Comparison of ENCODE assay signal across 16 cellular contexts in genomic region chr10:114389429-114389828, GRCh38. TPM values are rescaled to one million over a fixed set of nuclear protein-coding genes. Genes with fewer than 3 reads are reported as not detected.
DNase-seq lines count a peak whose midpoint lies in the region; ATAC-seq and TF ChIP-seq lines count a peak whose summit lies in the region.
"Had no signal": no experiment of that assay in that cellular context is flagged by ENCODE, and none has a peak within 500 bp of the region (broad histone marks: within the 10 kb centered on the region; RNA-seq: fewer than 3 reads in every experiment).

No MANE protein-coding gene starts in this region.

- H3K4me1 ChIP-seq in body of pancreas (peaks cover 7% of the 10 kb centered on the region), aorta (ENCODE audit: control insufficient read depth in 1 of 2, insufficient read depth in 2 of 2, low read length in 2 of 2) (no peaks in the 10 kb centered on the region), prostate gland (replicated peaks) (no peaks in the 10 kb centered on the region)

- DNase-seq in left cardiac atrium, result peak; percentile 73
- no peak for DNase-seq in Right ventricle myocardium inferior (ENCODE audit: missing footprints)
- DNase-seq in body of pancreas, result peak; percentile 43 to 74 (median 60)
- DNase-seq in kidney epithelial cell (ENCODE audit: low read depth), result peak; percentile 77
- peak in 1 of 2 donors; percentile 71 for DNase-seq in aorta
- DNase-seq in UCSD-AML1 (lab: John Stamatoyannopoulos, UW; ENCODE audit: unreplicated experiment), result no peak
- no peak for DNase-seq in middle frontal gyrus (ENCODE audit: extremely low spot score, low spot score)
- no peak for DNase-seq in prostate gland (ENCODE audit: low spot score)
- DNase-seq: amygdala; esophagus squamous epithelium; KG1; NCI-H2029 treated with DMSO at 0.1 percent for 48 hours; stimulated activated CD4-positive, alpha-beta T cell treated with anti-CD3 and anti-CD28 coated beads, Interleukin-1b, Interleukin-23, amount 100 ng/mL, for 48 hours; stimulated activated naive CD4-positive, alpha-beta T cell; T-helper 9 cell had no signal

- H3K9me3 ChIP-seq in body of pancreas (no peaks in the 10 kb centered on the region), aorta (ENCODE audit: control insufficient read depth, low read length) (no peaks in the 10 kb centered on the region), prostate gland (no peaks in the 10 kb centered on the region)
- H3K9me3 ChIP-seq: esophagus squamous epithelium had no signal

- no peaks in the 10 kb centered on the region for H3K36me3 ChIP-seq in body of pancreas (replicated peaks in 1 of 2; ENCODE audit: insufficient read depth in 1 of 2, low read depth in 2 of 2)
- no peaks in the 10 kb centered on the region for H3K36me3 ChIP-seq in kidney epithelial cell (ENCODE audit: control insufficient read depth, insufficient read depth, low read length)
- no peaks in the 10 kb centered on the region for H3K36me3 ChIP-seq in aorta (ENCODE audit: control insufficient read depth in 1 of 2, insufficient read depth in 2 of 2, low read length in 1 of 2)
- no peaks in the 10 kb centered on the region for H3K36me3 ChIP-seq in prostate gland
- H3K36me3 ChIP-seq: esophagus squamous epithelium, neural progenitor cell had no signal

- TF ChIP-seq POLR2A in body of pancreas (IDR thresholded peaks at IDR 0.05) (no peak), prostate gland (IDR thresholded peaks at IDR 0.05) (no peak)

- WGBS in body of pancreas, 2 donors, result 61 to 76% methylated on average over 5 of the region's 5 CpGs
- 59 to 64% methylated on average over 5 of the region's 5 CpGs for WGBS in aorta, 2 donors
- 77% methylated on average over 5 of the region's 5 CpGs for WGBS in prostate gland

- no peak for TF ChIP-seq CTCF in body of pancreas (IDR thresholded peaks at IDR 0.05)
- TF ChIP-seq CTCF in kidney epithelial cell (IDR thresholded peaks at IDR 0.05; ENCODE audit: insufficient read depth, low read length, poor library complexity, severe bottlenecking), result no peak
- TF ChIP-seq CTCF in prostate gland (IDR thresholded peaks at IDR 0.05), result no peak

- H3K27me3 ChIP-seq in body of pancreas (no peaks in the 10 kb centered on the region), kidney epithelial cell (ENCODE audit: control insufficient read depth, insufficient read depth, low read length) (no peaks in the 10 kb centered on the region), aorta (ENCODE audit: control insufficient read depth in 1 of 2, insufficient read depth in 2 of 2, low read length in 1 of 2) (no peaks in the 10 kb centered on the region), prostate gland (replicated peaks; ENCODE audit: insufficient read depth) (no peaks in the 10 kb centered on the region)
- H3K27me3 ChIP-seq: esophagus squamous epithelium, neural progenitor cell had no signal

- intact Hi-C loops in left cardiac atrium (cut with DNase I) (no loop called here), Right ventricle myocardium inferior (cut with DNase I) (no loop called here), body of pancreas (cut with DNase I) (no loop called here), aorta (cut with DNase I) (no loop called here), prostate gland (cut with DNase I) (no loop called here)

- H3K4me3 ChIP-seq in body of pancreas (no peak overlapping the region), kidney epithelial cell (ENCODE audit: low read depth, low read length) (no peak overlapping the region), aorta (ENCODE audit: low read length in 2 of 2) (no peak overlapping the region), prostate gland (no peak overlapping the region)
- H3K4me3 ChIP-seq: esophagus squamous epithelium, neural progenitor cell had no signal

- ATAC-seq in left cardiac atrium, result peak in 1 of 2 donors; percentile 67
- no peak for ATAC-seq in Right ventricle myocardium inferior
- ATAC-seq in body of pancreas, result peak; percentile 72
- ATAC-seq in aorta (ENCODE audit: low FRiP score), result peak; percentile 30

- H3K27ac ChIP-seq in body of pancreas (no peak overlapping the region), aorta (ENCODE audit: low read depth in 1 of 2, low read length in 2 of 2) (no peak overlapping the region), prostate gland (no peak overlapping the region)
- H3K27ac ChIP-seq: neural progenitor cell had no signal

RNA-seq across cellular contexts. Expression of gene AFAP1L2, which starts 14.9 kb away (rescaled TPM):
- total RNA-seq in left cardiac atrium (1 to 10 TPM; 5.5 to 7.6 TPM), Right ventricle myocardium inferior (5.7 TPM), body of pancreas (10 to 100 TPM; 10.5 to 17.9 TPM), kidney epithelial cell (8.1 and 10.2 TPM in 2 replicates), aorta (10 to 100 TPM; 16.3 to 19.3 TPM), prostate gland (10 to 100 TPM; 16.1 to 34.1 TPM)
- polyA plus RNA-seq in aorta, result 1 to 10 TPM; 3.1 to 4.0 TPM

Comparison
In these comparisons a context has a peak if more than half of its experiments do, and no peak if none do; other contexts are left out.
1. DNase-seq: peak in left cardiac atrium (single experiment), body of pancreas (4 of 4) and kidney epithelial cell (single experiment); none in Right ventricle myocardium inferior (single experiment), UCSD-AML1 (single experiment), middle frontal gyrus (single experiment) and prostate gland (single experiment).